In the genomic region with DNA sequence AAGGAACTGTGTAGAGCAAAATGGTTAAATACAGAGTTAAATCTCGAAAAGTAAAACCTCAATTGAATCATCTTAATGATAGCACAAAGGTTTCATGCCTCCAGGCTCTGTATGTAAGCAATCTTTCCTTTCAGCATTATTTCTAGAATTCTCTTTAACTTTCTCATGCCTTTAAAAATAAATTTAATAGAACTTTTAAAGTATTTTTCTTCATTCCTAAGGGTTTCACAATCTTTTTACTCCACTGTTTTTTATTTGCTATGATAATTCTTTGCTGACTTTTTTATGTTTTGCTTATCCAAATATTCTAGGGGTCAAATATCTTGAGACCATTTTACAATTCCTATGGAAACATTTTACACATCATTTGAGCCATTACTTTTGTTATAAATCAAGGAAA, we compare ENCODE assay signal across 1 cellular context.
TF ChIP-seq lines count a peak whose summit lies in the region.

No MANE protein-coding gene starts in this region.

TF ChIP-seq in GM23338, 12 proteins besides CTCF, POLR2A, EP300 and RAD21 (continued from another document):
- TF ChIP-seq, protein P1, sequence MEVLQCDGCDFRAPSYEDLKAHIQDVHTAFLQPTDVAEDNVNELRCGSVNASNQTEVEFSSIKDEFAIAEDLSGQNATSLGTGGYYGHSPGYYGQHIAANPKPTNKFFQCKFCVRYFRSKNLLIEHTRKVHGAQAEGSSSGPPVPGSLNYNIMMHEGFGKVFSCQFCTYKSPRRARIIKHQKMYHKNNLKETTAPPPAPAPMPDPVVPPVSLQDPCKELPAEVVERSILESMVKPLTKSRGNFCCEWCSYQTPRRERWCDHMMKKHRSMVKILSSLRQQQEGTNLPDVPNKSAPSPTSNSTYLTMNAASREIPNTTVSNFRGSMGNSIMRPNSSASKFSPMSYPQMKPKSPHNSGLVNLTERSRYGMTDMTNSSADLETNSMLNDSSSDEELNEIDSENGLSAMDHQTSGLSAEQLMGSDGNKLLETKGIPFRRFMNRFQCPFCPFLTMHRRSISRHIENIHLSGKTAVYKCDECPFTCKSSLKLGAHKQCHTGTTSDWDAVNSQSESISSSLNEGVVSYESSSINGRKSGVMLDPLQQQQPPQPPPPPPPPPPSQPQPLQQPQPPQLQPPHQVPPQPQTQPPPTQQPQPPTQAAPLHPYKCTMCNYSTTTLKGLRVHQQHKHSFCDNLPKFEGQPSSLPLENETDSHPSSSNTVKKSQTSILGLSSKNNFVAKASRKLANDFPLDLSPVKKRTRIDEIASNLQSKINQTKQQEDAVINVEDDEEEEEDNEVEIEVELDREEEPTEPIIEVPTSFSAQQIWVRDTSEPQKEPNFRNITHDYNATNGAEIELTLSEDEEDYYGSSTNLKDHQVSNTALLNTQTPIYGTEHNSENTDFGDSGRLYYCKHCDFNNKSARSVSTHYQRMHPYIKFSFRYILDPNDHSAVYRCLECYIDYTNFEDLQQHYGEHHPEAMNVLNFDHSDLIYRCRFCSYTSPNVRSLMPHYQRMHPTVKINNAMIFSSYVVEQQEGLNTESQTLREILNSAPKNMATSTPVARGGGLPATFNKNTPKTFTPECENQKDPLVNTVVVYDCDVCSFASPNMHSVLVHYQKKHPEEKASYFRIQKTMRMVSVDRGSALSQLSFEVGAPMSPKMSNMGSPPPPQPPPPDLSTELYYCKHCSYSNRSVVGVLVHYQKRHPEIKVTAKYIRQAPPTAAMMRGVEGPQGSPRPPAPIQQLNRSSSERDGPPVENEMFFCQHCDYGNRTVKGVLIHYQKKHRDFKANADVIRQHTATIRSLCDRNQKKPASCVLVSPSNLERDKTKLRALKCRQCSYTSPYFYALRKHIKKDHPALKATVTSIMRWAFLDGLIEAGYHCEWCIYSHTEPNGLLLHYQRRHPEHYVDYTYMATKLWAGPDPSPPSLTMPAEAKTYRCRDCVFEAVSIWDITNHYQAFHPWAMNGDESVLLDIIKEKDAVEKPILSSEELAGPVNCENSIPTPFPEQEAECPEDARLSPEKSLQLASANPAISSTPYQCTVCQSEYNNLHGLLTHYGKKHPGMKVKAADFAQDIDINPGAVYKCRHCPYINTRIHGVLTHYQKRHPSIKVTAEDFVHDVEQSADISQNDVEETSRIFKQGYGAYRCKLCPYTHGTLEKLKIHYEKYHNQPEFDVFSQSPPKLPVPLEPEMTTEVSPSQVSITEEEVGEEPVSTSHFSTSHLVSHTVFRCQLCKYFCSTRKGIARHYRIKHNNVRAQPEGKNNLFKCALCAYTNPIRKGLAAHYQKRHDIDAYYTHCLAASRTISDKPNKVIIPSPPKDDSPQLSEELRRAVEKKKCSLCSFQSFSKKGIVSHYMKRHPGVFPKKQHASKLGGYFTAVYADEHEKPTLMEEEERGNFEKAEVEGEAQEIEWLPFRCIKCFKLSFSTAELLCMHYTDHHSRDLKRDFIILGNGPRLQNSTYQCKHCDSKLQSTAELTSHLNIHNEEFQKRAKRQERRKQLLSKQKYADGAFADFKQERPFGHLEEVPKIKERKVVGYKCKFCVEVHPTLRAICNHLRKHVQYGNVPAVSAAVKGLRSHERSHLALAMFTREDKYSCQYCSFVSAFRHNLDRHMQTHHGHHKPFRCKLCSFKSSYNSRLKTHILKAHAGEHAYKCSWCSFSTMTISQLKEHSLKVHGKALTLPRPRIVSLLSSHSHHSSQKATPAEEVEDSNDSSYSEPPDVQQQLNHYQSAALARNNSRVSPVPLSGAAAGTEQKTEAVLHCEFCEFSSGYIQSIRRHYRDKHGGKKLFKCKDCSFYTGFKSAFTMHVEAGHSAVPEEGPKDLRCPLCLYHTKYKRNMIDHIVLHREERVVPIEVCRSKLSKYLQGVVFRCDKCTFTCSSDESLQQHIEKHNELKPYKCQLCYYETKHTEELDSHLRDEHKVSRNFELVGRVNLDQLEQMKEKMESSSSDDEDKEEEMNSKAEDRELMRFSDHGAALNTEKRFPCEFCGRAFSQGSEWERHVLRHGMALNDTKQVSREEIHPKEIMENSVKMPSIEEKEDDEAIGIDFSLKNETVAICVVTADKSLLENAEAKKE (CRISPR knock-in tag; IDR thresholded peaks at IDR 0.05): no peak
- TF ChIP-seq, protein P2, sequence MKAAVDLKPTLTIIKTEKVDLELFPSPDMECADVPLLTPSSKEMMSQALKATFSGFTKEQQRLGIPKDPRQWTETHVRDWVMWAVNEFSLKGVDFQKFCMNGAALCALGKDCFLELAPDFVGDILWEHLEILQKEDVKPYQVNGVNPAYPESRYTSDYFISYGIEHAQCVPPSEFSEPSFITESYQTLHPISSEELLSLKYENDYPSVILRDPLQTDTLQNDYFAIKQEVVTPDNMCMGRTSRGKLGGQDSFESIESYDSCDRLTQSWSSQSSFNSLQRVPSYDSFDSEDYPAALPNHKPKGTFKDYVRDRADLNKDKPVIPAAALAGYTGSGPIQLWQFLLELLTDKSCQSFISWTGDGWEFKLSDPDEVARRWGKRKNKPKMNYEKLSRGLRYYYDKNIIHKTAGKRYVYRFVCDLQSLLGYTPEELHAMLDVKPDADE (IDR thresholded peaks at IDR 0.05): no peak
- TF ChIP-seq STAT1 (IDR thresholded peaks at IDR 0.05; ENCODE audit: unreplicated experiment): no peak
